Comparison of ENCODE assay signal across 8 cellular contexts in genomic region chr6:52305948-52306767, GRCh38. TPM values are rescaled to one million over a fixed set of nuclear protein-coding genes. Genes with fewer than 3 reads are reported as not detected.
DNase-seq lines count a peak whose midpoint lies in the region; ATAC-seq and TF ChIP-seq lines count a peak whose summit lies in the region.

No MANE protein-coding gene starts in this region.

- no peak for TF ChIP-seq CTCF in Loucy (conservative IDR thresholded peaks at IDR 0.05; ENCODE audit: low read length)
- no peak for TF ChIP-seq CTCF in omental fat pad (IDR thresholded peaks at IDR 0.05)

- peak overlapping the region; percentile 76 for H3K4me2 ChIP-seq in Loucy (ENCODE audit: low read depth, low read length, poor library complexity, severe bottlenecking)

- no peaks in the 10 kb centered on the region for H3K9me3 ChIP-seq in Loucy (ENCODE audit: insufficient read depth, low read depth, low read length)

- peaks cover 47% of the 10 kb centered on the region for H3K4me1 ChIP-seq in Loucy (ENCODE audit: insufficient read depth, low read length, poor library complexity, severe bottlenecking)

- H3F3A ChIP-seq in Loucy (ENCODE audit: low read depth): peaks cover 5% of the 10 kb centered on the region; the same call in 1 of the 2 replicates

- no peaks in the 10 kb centered on the region for H3K27me3 ChIP-seq in Loucy (ENCODE audit: insufficient read depth, low read length, poor library complexity, severe bottlenecking)

- peak overlapping the region; percentile 44 for H3K4me3 ChIP-seq in Loucy (ENCODE audit: low read length, poor library complexity, severe bottlenecking)

- no peaks in the 10 kb centered on the region for H3K36me3 ChIP-seq in Loucy (ENCODE audit: insufficient read depth, low read length)

- 0 out of 2 replicates have a peak, but pooled peaks cover 4% of the 10 kb centered on the region for H3K79me2 ChIP-seq in Loucy (ENCODE audit: insufficient read depth, low read length)

- ATAC-seq in GM18498 (IDR thresholded peaks at IDR 0.05; ENCODE audit: unreplicated experiment): peak; percentile 74
- peak; percentile 66 for ATAC-seq in GM21576 (IDR thresholded peaks at IDR 0.05; ENCODE audit: unreplicated experiment)
- no peak for ATAC-seq in omental fat pad (ENCODE audit: low FRiP score)
- ATAC-seq in SK-N-SH treated with all-trans-retinoic acid at 6 μM for 48 hours: no peak

- H4K20me1 ChIP-seq in Loucy (ENCODE audit: insufficient read depth, low read length, poor library complexity, severe bottlenecking): no peaks in the 10 kb centered on the region

- peak overlapping the region; percentile 42 for H3K9ac ChIP-seq in Loucy (ENCODE audit: low read depth, low read length, poor library complexity, severe bottlenecking)

- H2AFZ ChIP-seq in Loucy (ENCODE audit: low read length): 0 out of 2 replicates have a peak overlapping the region, but pooled peaks have one; percentile 29

- no peaks in the 10 kb centered on the region for H3K9me2 ChIP-seq in Loucy (replicated peaks; ENCODE audit: low read depth, low read length)

- peak; percentile 42 for DNase-seq in globus pallidus (ENCODE audit: low spot score)
- no peak for DNase-seq in omental fat pad (ENCODE audit: low spot score)
- no peak for DNase-seq in stimulated activated CD4-positive, alpha-beta T cell treated with anti-CD3 and anti-CD28 coated beads, Interleukin-1b, Interleukin-23, amount 100 ng/mL, for 48 hours
- DNase-seq in NCI-H345 (lab: John Stamatoyannopoulos, UW): no peak

TF ChIP-seq in SK-N-SH treated with all-trans-retinoic acid at 6 μM for 48 hours, 23 proteins besides CTCF, POLR2A, EP300 and RAD21:
- TF ChIP-seq TCF4 (CRISPR knock-in tag; IDR thresholded peaks at IDR 0.05; ENCODE audit: borderline replicate concordance): no peak
- no peak for TF ChIP-seq ESRRG (CRISPR knock-in tag; IDR thresholded peaks at IDR 0.05)
- no peak for TF ChIP-seq ZC3H10 (CRISPR knock-in tag; IDR thresholded peaks at IDR 0.05)
- no peak for TF ChIP-seq ZNF8 (CRISPR knock-in tag; IDR thresholded peaks at IDR 0.05)
- no peak for TF ChIP-seq GLIS3 (CRISPR knock-in tag; IDR thresholded peaks at IDR 0.05)
TF ChIP-seq in SK-N-SH treated with all-trans-retinoic acid at 6 μM for 48 hours: peak in this region for 0.

RNA-seq across cellular contexts. Expression of gene MCM3, which starts 21.6 kb away (rescaled TPM):
- total RNA-seq in omental fat pad: 10 to 100 TPM; 24.8 to 43.0 (median 32.3) TPM

RNA-seq across cellular contexts. Expression of gene PAQR8, which starts 55.8 kb away (rescaled TPM):
- total RNA-seq in omental fat pad: 1 to 10 TPM; 1.5 to 7.9 (median 3.6) TPM

Comparison
In these comparisons a context has a peak if more than half of its experiments do, and no peak if none do; other contexts are left out.
1. ATAC-seq: peak in GM18498 (single experiment) and GM21576 (single experiment); none in omental fat pad (single experiment) and SK-N-SH treated with all-trans-retinoic acid at 6 μM for 48 hours (single experiment).